ENCODE assay signal across 27 cellular contexts in the genomic region with DNA sequence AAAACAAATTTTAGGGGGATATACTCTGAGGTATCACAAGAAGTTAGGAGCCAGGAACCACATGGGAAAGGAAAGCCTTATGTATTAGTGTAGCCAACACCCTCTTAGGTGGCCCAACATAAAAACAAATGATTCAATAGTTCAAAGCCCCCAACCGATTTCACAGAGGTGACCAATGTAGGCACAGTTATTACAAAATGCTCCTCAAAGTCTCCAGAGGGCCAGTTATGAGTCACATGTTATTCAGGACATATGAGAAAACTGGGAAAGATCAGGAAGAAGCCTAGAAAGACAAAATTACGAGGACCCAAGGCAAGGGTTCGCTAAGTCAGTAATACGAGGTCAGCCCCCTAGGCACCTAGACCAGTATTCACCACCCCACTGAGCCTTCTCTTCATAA.
"Had no signal": no experiment of that assay in that cellular context is flagged by ENCODE, and none has a peak within 500 bp of the region (broad histone marks: within the 10 kb centered on the region; RNA-seq: fewer than 3 reads in every experiment).

No MANE protein-coding gene starts in this region.

- ATAC-seq: gastroesophageal sphincter, heart left ventricle, left lobe of liver had no signal

- H3K27ac Mint-ChIP-seq: activated B cell treated with CpG ODN at 0.5 μM for 24 hours; activated CD4-positive, alpha-beta memory T cell treated with anti-CD3 and anti-CD28 coated beads for 36 hours; activated naive CD8-positive, alpha-beta T cell treated with anti-CD3 and anti-CD28 coated beads for 36 hours; activated T-helper 1 cell treated with anti-CD3 and anti-CD28 coated beads, Interleukin-12 subunit alpha, Interleukin-12 subunit beta, Interleukin-2, Interleukin-4 antibody, amounts not matched to agents 30 ng/mL and 10 ng/mL and 1 ng/mL, durations not matched to agents 14 hours and 24 hours and 36 hours; endodermal cell; nephron progenitor cell; T-helper 2 cell treated with Interferon-gamma antibody and Interleukin-4, amounts not matched to agents 5 μg/mL and 100 μg/mL, for 36 hours had no signal

- H3K4me1 Mint-ChIP-seq: activated B cell treated with CpG ODN at 0.5 μM for 24 hours; activated naive CD8-positive, alpha-beta T cell treated with anti-CD3 and anti-CD28 coated beads for 36 hours; nephron progenitor cell had no signal

- H3K9me3 ChIP-seq: gastroesophageal sphincter, heart left ventricle, tibial nerve had no signal

- H3K9me3 Mint-ChIP-seq: activated B cell treated with CpG ODN at 0.5 μM for 24 hours; activated CD4-positive, alpha-beta memory T cell treated with anti-CD3 and anti-CD28 coated beads for 36 hours; activated naive CD8-positive, alpha-beta T cell treated with anti-CD3 and anti-CD28 coated beads for 36 hours; activated T-helper 1 cell treated with anti-CD3 and anti-CD28 coated beads, Interleukin-12 subunit alpha, Interleukin-12 subunit beta, Interleukin-2, Interleukin-4 antibody, amounts not matched to agents 30 ng/mL and 10 ng/mL and 1 ng/mL, durations not matched to agents 14 hours and 24 hours and 36 hours; endodermal cell; nephron progenitor cell; T-helper 2 cell treated with Interferon-gamma antibody and Interleukin-4, amounts not matched to agents 5 μg/mL and 100 μg/mL, for 36 hours had no signal

- H3K27me3 Mint-ChIP-seq: activated B cell treated with CpG ODN at 0.5 μM for 24 hours; activated CD4-positive, alpha-beta memory T cell treated with anti-CD3 and anti-CD28 coated beads for 36 hours; activated naive CD8-positive, alpha-beta T cell treated with anti-CD3 and anti-CD28 coated beads for 36 hours had no signal

- FAIRE-seq: colon, kidney, urothelium cell line had no signal

- H3K4me3 Mint-ChIP-seq: activated B cell treated with CpG ODN at 0.5 μM for 24 hours; activated CD4-positive, alpha-beta memory T cell treated with anti-CD3 and anti-CD28 coated beads for 36 hours; activated naive CD8-positive, alpha-beta T cell treated with anti-CD3 and anti-CD28 coated beads for 36 hours; activated T-helper 1 cell treated with anti-CD3 and anti-CD28 coated beads, Interleukin-12 subunit alpha, Interleukin-12 subunit beta, Interleukin-2, Interleukin-4 antibody, amounts not matched to agents 30 ng/mL and 10 ng/mL and 1 ng/mL, durations not matched to agents 14 hours and 24 hours and 36 hours; endodermal cell; nephron progenitor cell; T-helper 2 cell treated with Interferon-gamma antibody and Interleukin-4, amounts not matched to agents 5 μg/mL and 100 μg/mL, for 36 hours had no signal

- DNase-seq: activated B cell treated with CpG ODN at 0.5 μM for 24 hours; activated CD4-positive, alpha-beta memory T cell treated with anti-CD3 and anti-CD28 coated beads for 36 hours; activated CD4-positive, alpha-beta T cell treated with anti-CD3 and anti-CD28 coated beads for 4 hours; activated naive CD4-positive, alpha-beta T cell; activated naive CD8-positive, alpha-beta T cell treated with anti-CD3 and anti-CD28 coated beads for 36 hours; activated T-cell treated with anti-CD3 and anti-CD28 coated beads for 4 hours; amniotic stem cell; caudate nucleus; endodermal cell; heart left ventricle; kidney; midbrain; nephron progenitor cell; nucleus accumbens; retina; stimulated activated CD4-positive, alpha-beta T cell treated with anti-CD3 and anti-CD28 coated beads, Interleukin-12 subunit alpha, Interleukin-12 subunit beta, amount 100 ng/mL, for 4 hours; stimulated activated CD4-positive, alpha-beta T cell treated with anti-CD3 and anti-CD28 coated beads, Interleukin-1b, Interleukin-23, amount 100 ng/mL, for 48 hours; stimulated activated CD8-positive, alpha-beta memory T cell treated with anti-CD3 and anti-CD28 coated beads, Interleukin-4, amount 100 ng/mL, for 48 hours; stimulated activated naive CD4-positive, alpha-beta T cell treated with Interleukin-2 at 50 U/mL for 16 hours had no signal

- H3K36me3 Mint-ChIP-seq: activated CD4-positive, alpha-beta memory T cell treated with anti-CD3 and anti-CD28 coated beads for 36 hours; activated naive CD8-positive, alpha-beta T cell treated with anti-CD3 and anti-CD28 coated beads for 36 hours had no signal

- H3K4me1 ChIP-seq: gastroesophageal sphincter, tibial nerve had no signal

- H3K36me3 ChIP-seq: gastroesophageal sphincter, heart left ventricle, tibial nerve had no signal

- H3K27ac ChIP-seq: epithelial cell of prostate, gastroesophageal sphincter, heart left ventricle, tibial nerve had no signal

- H3K4me3 ChIP-seq: gastroesophageal sphincter, heart left ventricle, tibial nerve had no signal

- H3K27me3 ChIP-seq: gastroesophageal sphincter, heart left ventricle, tibial nerve had no signal
